ENCODE assay signal across 8 cellular contexts in the genomic region with DNA sequence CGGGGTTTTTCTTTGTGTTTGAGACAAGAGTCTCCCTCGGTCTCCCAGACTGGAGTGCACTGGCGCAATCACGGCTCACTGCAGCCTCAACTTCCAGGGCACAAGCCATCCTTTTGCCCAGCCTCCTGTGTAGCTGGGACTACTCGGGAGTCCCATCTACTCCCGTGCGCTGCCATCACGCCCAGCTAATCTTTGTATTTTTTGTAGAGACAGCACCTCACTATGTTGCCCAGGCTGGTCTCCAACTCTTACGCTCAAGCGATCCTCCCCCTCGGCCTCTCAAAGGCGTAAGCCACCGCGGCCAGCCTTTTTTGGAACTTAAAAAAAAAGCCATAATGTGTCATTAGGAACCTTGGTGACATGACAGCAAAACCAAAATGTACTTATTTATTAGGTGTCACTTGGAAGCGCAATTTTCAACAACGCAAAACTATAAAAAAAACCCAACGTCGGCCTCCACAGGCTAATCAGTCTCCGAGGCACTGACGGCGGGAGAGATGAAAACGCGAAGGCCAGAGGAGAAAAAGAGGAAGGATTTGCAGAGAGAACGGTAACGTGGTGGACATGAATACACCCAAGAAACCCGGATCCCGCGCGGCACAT. TPM values are rescaled to one million over a fixed set of nuclear protein-coding genes. Genes with fewer than 3 reads are reported as not detected.
DNase-seq lines count a peak whose midpoint lies in the region; ATAC-seq and TF ChIP-seq lines count a peak whose summit lies in the region.

No MANE protein-coding gene starts in this region.

- WGBS in heart right ventricle, 2 donors: 19 to 22% methylated on average over 29 of the region's 29 CpGs
- 20 to 33% (median 27%) methylated on average over 29 of the region's 29 CpGs for WGBS in psoas muscle, 3 donors

- H3K4me1 ChIP-seq in heart right ventricle: peaks cover 0 to 66% (median 35%) of the 10 kb centered on the region in 9 donors
- peaks cover 26% of the 10 kb centered on the region for H3K4me1 ChIP-seq in psoas muscle

- H3K27ac ChIP-seq in heart right ventricle (peak overlapping the region; percentile 97 to 100 (median 99)), psoas muscle (peak overlapping the region; percentile 95)

- H3K27me3 Mint-ChIP-seq in activated naive CD4-positive, alpha-beta T cell treated with anti-CD3 and anti-CD28 coated beads, Interleukin-2, amount 10 ng/mL, durations not matched to agents 7 days and 5 days: peaks cover 14% of the 10 kb centered on the region

- intact Hi-C loops in heart right ventricle (cut with DNase I) (loop anchor here in 4 of 10 donors (2.0 to 10.0 kb wide), 5 partner anchors 256 to 446 kb away; a partner anchor contains a TSS), psoas muscle (cut with DNase I) (loop anchor here (10.0 kb wide), 1 partner anchor 256 kb away; a partner anchor contains a TSS)

- H3K4me3 ChIP-seq in heart right ventricle: peak overlapping the region; percentile 79 to 96 (median 88)
- H3K4me3 ChIP-seq in psoas muscle: peak overlapping the region; percentile 93

- peak overlapping the region; percentile 100 for H3K4me3 Mint-ChIP-seq in activated naive CD4-positive, alpha-beta T cell treated with anti-CD3 and anti-CD28 coated beads, Interleukin-2, amount 10 ng/mL, durations not matched to agents 7 days and 5 days

- H3K9me3 ChIP-seq in heart right ventricle (no peaks in the 10 kb centered on the region), psoas muscle (no peaks in the 10 kb centered on the region)

- H3K36me3 ChIP-seq in heart right ventricle: no peaks in the 10 kb centered on the region
- no peaks in the 10 kb centered on the region for H3K36me3 ChIP-seq in psoas muscle (ENCODE audit: insufficient read depth in 1 of 2, low read depth in 1 of 2)

- H3K9me3 Mint-ChIP-seq in activated naive CD4-positive, alpha-beta T cell treated with anti-CD3 and anti-CD28 coated beads, Interleukin-2, amount 10 ng/mL, durations not matched to agents 7 days and 5 days: no peaks in the 10 kb centered on the region

- ATAC-seq in heart right ventricle (peak in 3 of 8 donors; percentile 2 to 12 (median 10)), psoas muscle (peak in 1 of 4 donors; percentile 8)

- H3K36me3 Mint-ChIP-seq in activated naive CD4-positive, alpha-beta T cell treated with anti-CD3 and anti-CD28 coated beads, Interleukin-2, amount 10 ng/mL, durations not matched to agents 7 days and 5 days: peaks cover 37% of the 10 kb centered on the region

- peak overlapping the region; percentile 100 for H3K27ac Mint-ChIP-seq in activated naive CD4-positive, alpha-beta T cell treated with anti-CD3 and anti-CD28 coated beads, Interleukin-2, amount 10 ng/mL, durations not matched to agents 7 days and 5 days

- CTCF ChIA-PET in activated naive CD4-positive, alpha-beta T cell treated with anti-CD3 and anti-CD28 coated beads, Interleukin-2, amount 10 ng/mL, durations not matched to agents 7 days and 5 days (lab: Charles Lee): interaction anchor here (1.2 to 1.9 kb wide), 2 partner anchors 16 to 17 kb away, joined by 4 to 5 read pairs; no protein-coding TSS in a partner anchor

- H3K4me1 Mint-ChIP-seq in activated naive CD4-positive, alpha-beta T cell treated with anti-CD3 and anti-CD28 coated beads, Interleukin-2, amount 10 ng/mL, durations not matched to agents 7 days and 5 days: peaks cover 46% of the 10 kb centered on the region

- TF ChIP-seq CTCF in heart right ventricle (IDR thresholded peaks at IDR 0.05) (no peak), psoas muscle (IDR thresholded peaks at IDR 0.05) (no peak)

- DNase-seq in COLO668 (lab: John Stamatoyannopoulos, UW; ENCODE audit: unreplicated experiment) (peak; percentile 6), NCI-H146 treated with DMSO at 0.1 percent for 48 hours (lab: John Stamatoyannopoulos, UW; ENCODE audit: unreplicated experiment) (peak; percentile 32), heart right ventricle (peak; percentile 21 to 36), psoas muscle (peak; percentile 36 to 60), COLO829 (ENCODE audit: low spot score) (no peak), cortex of kidney (lab: John Stamatoyannopoulos, UW) (no peak), dedifferentiated amniotic fluid mesenchymal stem cell (ENCODE audit: extremely low spot score) (no peak)
- peak; percentile 26 for DNase-seq in activated naive CD4-positive, alpha-beta T cell treated with anti-CD3 and anti-CD28 coated beads, Interleukin-2, amount 10 ng/mL, durations not matched to agents 7 days and 5 days

- H3K27me3 ChIP-seq in heart right ventricle (no peaks in the 10 kb centered on the region), psoas muscle (ENCODE audit: insufficient read depth in 3 of 3, low read length in 2 of 3) (no peaks in the 10 kb centered on the region)

RNA-seq across cellular contexts. Expression of a gene that starts 0.9 kb away (rescaled TPM):
- 100 to 1,000 TPM in 6 of 10 donors, 10 to 100 TPM in 4; 81.8 to 130 (median 105) TPM for total RNA-seq in heart right ventricle
- polyA plus RNA-seq in heart right ventricle: 100 to 1,000 TPM; 106 to 146 TPM
- 100 to 1,000 TPM in 1 of 4 donors, 10 to 100 TPM in 3; 73.1 to 102 (median 88.2) TPM for total RNA-seq in psoas muscle
- 100 to 1,000 TPM; 107 to 180 (median 171) TPM for polyA plus RNA-seq in psoas muscle

RNA-seq across cellular contexts. Expression of a gene that starts 1.8 kb away (rescaled TPM):
- 1 to 10 TPM; 2.6 to 8.1 (median 6.1) TPM for total RNA-seq in heart right ventricle
- 1 to 10 TPM; 1.3 to 1.8 TPM for polyA plus RNA-seq in heart right ventricle
- total RNA-seq in psoas muscle: 1 to 10 TPM; 1.8 to 2.9 (median 2.0) TPM
- polyA plus RNA-seq in psoas muscle: 1 to 10 TPM in 1 of 3 donors, under 1 TPM in 2; 0.77 to 2.0 (median 0.82) TPM

Comparison
In these comparisons a context has a peak if more than half of its experiments do, and no peak if none do; other contexts are left out.
1. DNase-seq: peak in COLO668 (single experiment), NCI-H146 treated with DMSO at 0.1 percent for 48 hours (single experiment), activated naive CD4-positive, alpha-beta T cell treated with anti-CD3 and anti-CD28 coated beads, Interleukin-2, amount 10 ng/mL, durations not matched to agents 7 days and 5 days (single experiment), heart right ventricle (2 of 2) and psoas muscle (2 of 2); none in COLO829 (single experiment), cortex of kidney (single experiment) and dedifferentiated amniotic fluid mesenchymal stem cell (single experiment).